In genomic region chr5:53594419-53594818, GRCh38 we compare ENCODE assay signal across 29 cellular contexts.
"Had no signal": no experiment of that assay in that cellular context is flagged by ENCODE, and none has a peak within 500 bp of the region (broad histone marks: within the 10 kb centered on the region; RNA-seq: fewer than 3 reads in every experiment).

No MANE protein-coding gene starts in this region.

- DNase-seq: activated B cell treated with CpG ODN at 0.5 μM for 24 hours; activated CD4-positive, alpha-beta memory T cell treated with anti-CD3 and anti-CD28 coated beads for 36 hours; activated CD4-positive, alpha-beta T cell treated with anti-CD3 and anti-CD28 coated beads, Interleukin-2, amount 10 ng/mL, durations not matched to agents 24 days and 14 days; activated CD8-positive, alpha-beta memory T cell treated with anti-CD3 and anti-CD28 coated beads, Interleukin-2, amount 10 ng/mL, durations not matched to agents 7 days and 5 days; activated CD8-positive, alpha-beta memory T cell treated with anti-CD3 and anti-CD28 coated beads, Interleukin-2, amount 50 U/mL, for 4 hours; activated CD8-positive, alpha-beta T cell treated with anti-CD3 and anti-CD28 coated beads, Interleukin-2, amount 10 ng/mL, durations not matched to agents 7 days and 5 days; activated effector memory CD4-positive, alpha-beta T cell treated with anti-CD3 and anti-CD28 coated beads, Interleukin-2, amount 50 U/mL, for 16 hours; activated naive CD4-positive, alpha-beta T cell treated with anti-CD3 and anti-CD28 coated beads for 36 hours; activated naive CD8-positive, alpha-beta T cell treated with anti-CD3 and anti-CD28 coated beads for 36 hours; activated naive CD8-positive, alpha-beta T cell treated with anti-CD3 and anti-CD28 coated beads, Interleukin-2, amount 50 U/mL, for 24 hours; activated T-cell treated with anti-CD3 and anti-CD28 coated beads, Interleukin-2, amount 50 U/mL, for 1 hour; activated T-cell treated with anti-CD3 and anti-CD28 coated beads, Interleukin-2, amount 50 U/mL, for 48 hours; adrenal gland; amygdala; aorta; body of pancreas; central memory CD4-positive, alpha-beta T cell; cerebellar nuclear complex; colonic mucosa; effector CD8-positive, alpha-beta T cell; foreskin fibroblast; gastrocnemius medialis; glutamatergic neuron; T-helper 1 cell; T-helper 17 cell; T1000; WERI-Rb-1 had no signal

- ATAC-seq: activated CD4-positive, CD25-positive, alpha-beta regulatory T cell treated with anti-CD3 and anti-CD28 coated beads, Interleukin-2, amount 50 U/mL, for 24 hours; activated CD8-positive, alpha-beta memory T cell treated with anti-CD3 and anti-CD28 coated beads, Interleukin-2, amount 10 ng/mL, durations not matched to agents 7 days and 5 days; activated CD8-positive, alpha-beta T cell treated with anti-CD3 and anti-CD28 coated beads, Interleukin-2, amount 10 ng/mL, durations not matched to agents 7 days and 5 days; activated naive CD8-positive, alpha-beta T cell treated with anti-CD3 and anti-CD28 coated beads, Interleukin-2, amount 50 U/mL, for 24 hours; body of pancreas; esophagus mucosa; gastrocnemius medialis; T-helper 17 cell had no signal

- H3K27me3 ChIP-seq: adrenal gland, body of pancreas, colonic mucosa, gastrocnemius medialis had no signal

- H3K9me3 ChIP-seq: adrenal gland, body of pancreas, colonic mucosa, gastrocnemius medialis had no signal

- H3K27ac ChIP-seq: adrenal gland, body of pancreas, colonic mucosa, gastrocnemius medialis, WERI-Rb-1 had no signal

- H3K4me3 ChIP-seq: adrenal gland, body of pancreas, colonic mucosa, gastrocnemius medialis had no signal

- H3K4me1 ChIP-seq: colonic mucosa had no signal

- H3K36me3 ChIP-seq: adrenal gland, colonic mucosa, gastrocnemius medialis, WERI-Rb-1 had no signal
